In genomic region chr17:47729486-47729885, GRCh38 we compare ENCODE assay signal across 27 cellular contexts. TPM values are rescaled to one million over a fixed set of nuclear protein-coding genes. Genes with fewer than 3 reads are reported as not detected.
DNase-seq lines count a peak whose midpoint lies in the region; ATAC-seq and TF ChIP-seq lines count a peak whose summit lies in the region.
"Had no signal": no experiment of that assay in that cellular context is flagged by ENCODE, and none has a peak within 500 bp of the region (broad histone marks: within the 10 kb centered on the region; RNA-seq: fewer than 3 reads in every experiment).

No MANE protein-coding gene starts in this region.

- H3K9me3 ChIP-seq in CD8-positive, alpha-beta T cell (ENCODE audit: low read length), result no peaks in the 10 kb centered on the region
- H3K9me3 ChIP-seq in RWPE2 (ENCODE audit: severe bottlenecking) (no peaks in the 10 kb centered on the region), trophoblast cell (ENCODE audit: insufficient read depth, low read depth, low read length) (no peaks in the 10 kb centered on the region)
- H3K9me3 ChIP-seq: heart right ventricle, left lung, pancreas, suprapubic skin, uterus had no signal

- no peak overlapping the region for H4K91ac ChIP-seq in trophoblast cell (ENCODE audit: low read depth, low read length)

- H3K4me1 Mint-ChIP-seq in CD8-positive, alpha-beta T cell (ENCODE audit: low read depth), result peaks cover 45% of the 10 kb centered on the region
- H3K4me1 Mint-ChIP-seq in activated naive CD8-positive, alpha-beta T cell treated with anti-CD3 and anti-CD28 coated beads for 36 hours, result peaks cover 69% of the 10 kb centered on the region

- peaks cover 12% of the 10 kb centered on the region for H3K27me3 Mint-ChIP-seq in CD8-positive, alpha-beta T cell (ENCODE audit: low read depth)
- H3K27me3 Mint-ChIP-seq in activated naive CD8-positive, alpha-beta T cell treated with anti-CD3 and anti-CD28 coated beads for 36 hours, result no peaks in the 10 kb centered on the region

- no peak overlapping the region for H3K18ac ChIP-seq in trophoblast cell (ENCODE audit: low read length)

- H3K27me3 ChIP-seq in CD8-positive, alpha-beta T cell (ENCODE audit: insufficient read depth, low read length), result no peaks in the 10 kb centered on the region
- peaks cover 49% of the 10 kb centered on the region for H3K27me3 ChIP-seq in RWPE2 (ENCODE audit: insufficient read depth, poor library complexity, severe bottlenecking)
- H3K27me3 ChIP-seq in trophoblast cell (ENCODE audit: insufficient read depth, low read length), result peaks cover 26% of the 10 kb centered on the region

- peaks cover 6% of the 10 kb centered on the region for H3K36me3 Mint-ChIP-seq in CD8-positive, alpha-beta T cell
- peaks cover 8% of the 10 kb centered on the region for H3K36me3 Mint-ChIP-seq in activated naive CD8-positive, alpha-beta T cell treated with anti-CD3 and anti-CD28 coated beads for 36 hours

- no peak overlapping the region for H2BK120ac ChIP-seq in trophoblast cell (ENCODE audit: insufficient read depth, low read length, poor library complexity)

- H2BK5ac ChIP-seq in trophoblast cell (ENCODE audit: low read depth, low read length, poor library complexity), result no peak overlapping the region

- peak overlapping the region; percentile 45 for H3K27ac Mint-ChIP-seq in CD8-positive, alpha-beta T cell
- H3K27ac Mint-ChIP-seq in activated naive CD8-positive, alpha-beta T cell treated with anti-CD3 and anti-CD28 coated beads for 36 hours, result peak overlapping the region; percentile 59
- H3K27ac Mint-ChIP-seq: nephron had no signal

- DNase-seq in CD8-positive, alpha-beta T cell, result no peak
- DNase-seq in RWPE2 (ENCODE audit: low spot score), result peak; percentile 23
- DNase-seq in activated naive CD8-positive, alpha-beta T cell treated with anti-CD3 and anti-CD28 coated beads for 36 hours, result no peak
- no peak for DNase-seq in trophoblast cell
- no peak for DNase-seq in COLO829 (ENCODE audit: low spot score)
- DNase-seq in NCI-H748 treated with DMSO at 0.1 percent for 48 hours (lab: John Stamatoyannopoulos, UW), result no peak
- DNase-seq in activated gamma-delta T cell treated with Interleukin-2 at 50 U/mL for 16 hours, result no peak
- DNase-seq: activated CD4-positive, alpha-beta T cell treated with anti-CD3 and anti-CD28 coated beads for 1 hour; amygdala; CD4-positive, alpha-beta memory T cell; central memory CD4-positive, alpha-beta T cell; heart right ventricle; IMR-90; left lung; NCI-H1092 treated with DMSO at 0.1 percent for 48 hours; NCI-H2081; NCI-H345; NCI-H82; OCI-M1; SHP77; uterus had no signal

- H3K79me1 ChIP-seq in trophoblast cell (ENCODE audit: low read length), result no peaks in the 10 kb centered on the region

- no peaks in the 10 kb centered on the region for H3K36me3 ChIP-seq in CD8-positive, alpha-beta T cell (ENCODE audit: insufficient read depth, low read length)
- H3K36me3 ChIP-seq in RWPE2 (ENCODE audit: low read depth) (no peaks in the 10 kb centered on the region), trophoblast cell (ENCODE audit: control insufficient read depth in 1 of 2, insufficient read depth in 2 of 2, low read length in 2 of 2) (no peaks in the 10 kb centered on the region)
- H3K36me3 ChIP-seq: heart right ventricle, left lung, pancreas, suprapubic skin, uterus had no signal

- H3K14ac ChIP-seq in trophoblast cell (ENCODE audit: low read length), result no peak overlapping the region

- no peak overlapping the region for H2BK12ac ChIP-seq in trophoblast cell (ENCODE audit: low read length)

- TF ChIP-seq CTCF in CD8-positive, alpha-beta T cell (IDR thresholded peaks at IDR 0.05), result no peak
- TF ChIP-seq CTCF in RWPE2 (IDR thresholded peaks at IDR 0.05; ENCODE audit: poor library complexity, severe bottlenecking), result no peak

- ATAC-seq in CD8-positive, alpha-beta T cell, result no peak
- no peak for ATAC-seq in RWPE2 (ENCODE audit: low read depth)
- ATAC-seq: heart right ventricle, left lung, pancreas, sciatic nerve had no signal

- no peak overlapping the region for H2AFZ ChIP-seq in trophoblast cell (ENCODE audit: insufficient read depth, low read length, poor library complexity)

- H3K4me2 ChIP-seq in trophoblast cell (ENCODE audit: low read length), result no peak overlapping the region

- no peak overlapping the region for H3K27ac ChIP-seq in CD8-positive, alpha-beta T cell (ENCODE audit: low read depth, low read length)
- no peak overlapping the region for H3K27ac ChIP-seq in RWPE2 (ENCODE audit: poor library complexity, severe bottlenecking)
- no peak overlapping the region for H3K27ac ChIP-seq in trophoblast cell (ENCODE audit: low read depth, low read length)
- H3K27ac ChIP-seq: heart right ventricle, left lung, pancreas, suprapubic skin, uterus had no signal

- H2AK5ac ChIP-seq in trophoblast cell (ENCODE audit: low read length), result no peak overlapping the region

- peak overlapping the region; percentile 37 for H3K23ac ChIP-seq in trophoblast cell (ENCODE audit: low read length)

- no peak overlapping the region for H4K12ac ChIP-seq in trophoblast cell (ENCODE audit: low read depth, low read length)

- CTCF ChIA-PET in CD8-positive, alpha-beta T cell (lab: Charles Lee), result interaction anchor here (0.8 to 1.5 kb wide), 2 partner anchors 22 to 23 kb away, joined by 3 to 4 read pairs; no protein-coding TSS in a partner anchor

- H4K8ac ChIP-seq in trophoblast cell (ENCODE audit: low read depth, low read length), result no peak overlapping the region

- H3K4me3 Mint-ChIP-seq in CD8-positive, alpha-beta T cell, result no peak overlapping the region
- H3K4me3 Mint-ChIP-seq in activated naive CD8-positive, alpha-beta T cell treated with anti-CD3 and anti-CD28 coated beads for 36 hours, result no peak overlapping the region
- H3K4me3 Mint-ChIP-seq: nephron had no signal

- POLR2A ChIA-PET in CD8-positive, alpha-beta T cell (lab: Charles Lee), result no interaction called here

- intact Hi-C loops in CD8-positive, alpha-beta T cell (cut with DNase I, micrococcal nuclease), result no loop called here

- no peak overlapping the region for H3K4ac ChIP-seq in trophoblast cell (ENCODE audit: low read depth, low read length)

- H3K4me3 ChIP-seq in CD8-positive, alpha-beta T cell (ENCODE audit: low read depth, low read length), result no peak overlapping the region
- no peak overlapping the region for H3K4me3 ChIP-seq in RWPE2 (ENCODE audit: severe bottlenecking)
- no peak overlapping the region for H3K4me3 ChIP-seq in trophoblast cell (ENCODE audit: low read depth, low read length)
- H3K4me3 ChIP-seq: heart right ventricle, left lung, pancreas, suprapubic skin, uterus had no signal

- H3K9ac ChIP-seq in trophoblast cell (ENCODE audit: low read length), result no peak overlapping the region

- no peaks in the 10 kb centered on the region for H3K9me3 Mint-ChIP-seq in CD8-positive, alpha-beta T cell
- H3K9me3 Mint-ChIP-seq in activated naive CD8-positive, alpha-beta T cell treated with anti-CD3 and anti-CD28 coated beads for 36 hours, result no peaks in the 10 kb centered on the region
- H3K9me3 Mint-ChIP-seq: CD4-positive, alpha-beta memory T cell had no signal

- H3K4me1 ChIP-seq in CD8-positive, alpha-beta T cell (ENCODE audit: insufficient read depth, low read length), result peaks cover 31% of the 10 kb centered on the region
- H3K4me1 ChIP-seq in RWPE2 (ENCODE audit: insufficient read depth, poor library complexity, severe bottlenecking), result no peaks in the 10 kb centered on the region
- no peaks in the 10 kb centered on the region for H3K4me1 ChIP-seq in trophoblast cell (ENCODE audit: control insufficient read depth in 1 of 2, insufficient read depth in 2 of 2, low read length in 2 of 2)
- H3K4me1 ChIP-seq: pancreas had no signal

- WGBS in trophoblast cell (ENCODE audit: extremely low coverage, insufficient coverage, insufficient read length), result no CpG with 5 or more reads among the region's 8 CpGs

- no peaks in the 10 kb centered on the region for H3K79me2 ChIP-seq in trophoblast cell (ENCODE audit: control insufficient read depth, insufficient read depth, low read length, poor library complexity)

RNA-seq across cellular contexts. Expression of gene TBX21, which starts 3.5 kb away (rescaled TPM):
- 10 to 100 TPM; 37.0 to 39.1 TPM for total RNA-seq in CD8-positive, alpha-beta T cell
- total RNA-seq in activated naive CD8-positive, alpha-beta T cell treated with anti-CD3 and anti-CD28 coated beads for 36 hours, result 10 to 100 TPM; 61.7 to 61.9 TPM
- not detected in 2 replicates for polyA plus RNA-seq in trophoblast cell (2013)
- total RNA-seq: epithelial cell of proximal tubule, fibroblast of villous mesenchyme, IMR-90 had no signal
- polyA plus RNA-seq: IMR-90 had no signal

RNA-seq across cellular contexts. Expression of gene TBKBP1, which starts 35.5 kb away (rescaled TPM):
- total RNA-seq in CD8-positive, alpha-beta T cell, result 1 to 10 TPM; 5.2 TPM
- 10 to 100 TPM; 11.7 to 11.9 TPM for total RNA-seq in activated naive CD8-positive, alpha-beta T cell treated with anti-CD3 and anti-CD28 coated beads for 36 hours
- 4.6 and 4.8 TPM in 2 replicates for polyA plus RNA-seq in trophoblast cell (2013)
